In genomic region chr11:46197421-46197820, GRCh38 we compare ENCODE assay signal across 11 cellular contexts.
"Had no signal": no experiment of that assay in that cellular context is flagged by ENCODE, and none has a peak within 500 bp of the region (broad histone marks: within the 10 kb centered on the region; RNA-seq: fewer than 3 reads in every experiment).

No MANE protein-coding gene starts in this region.

- ATAC-seq: GM23338, HCT116 had no signal

- DNase-seq: GM23248, GOT3, H7, H9, HCEC 1CT, HFFc6 had no signal

- H2AFZ ChIP-seq: GM23248, GM23338 had no signal

- H3K9me3 Mint-ChIP-seq: GM23338, H9, HFFc6 had no signal

- H3K9me3 ChIP-seq: HAP-1 had no signal

- H3K36me3 ChIP-seq: HAP-1 had no signal

- FAIRE-seq: H1, H54 had no signal

- H3K4me2 ChIP-seq: GM23338 had no signal

- H3K4me3 Mint-ChIP-seq: GM23338, H9, HFFc6 had no signal

- H3K4me3 ChIP-seq: GM23248, GM23338, HAP-1 had no signal

- H3K9ac ChIP-seq: GM23248 had no signal

- H3K27ac Mint-ChIP-seq: GM23338, H9, HFFc6 had no signal

- H3K27ac ChIP-seq: GM23248 had no signal
